In the genomic region with DNA sequence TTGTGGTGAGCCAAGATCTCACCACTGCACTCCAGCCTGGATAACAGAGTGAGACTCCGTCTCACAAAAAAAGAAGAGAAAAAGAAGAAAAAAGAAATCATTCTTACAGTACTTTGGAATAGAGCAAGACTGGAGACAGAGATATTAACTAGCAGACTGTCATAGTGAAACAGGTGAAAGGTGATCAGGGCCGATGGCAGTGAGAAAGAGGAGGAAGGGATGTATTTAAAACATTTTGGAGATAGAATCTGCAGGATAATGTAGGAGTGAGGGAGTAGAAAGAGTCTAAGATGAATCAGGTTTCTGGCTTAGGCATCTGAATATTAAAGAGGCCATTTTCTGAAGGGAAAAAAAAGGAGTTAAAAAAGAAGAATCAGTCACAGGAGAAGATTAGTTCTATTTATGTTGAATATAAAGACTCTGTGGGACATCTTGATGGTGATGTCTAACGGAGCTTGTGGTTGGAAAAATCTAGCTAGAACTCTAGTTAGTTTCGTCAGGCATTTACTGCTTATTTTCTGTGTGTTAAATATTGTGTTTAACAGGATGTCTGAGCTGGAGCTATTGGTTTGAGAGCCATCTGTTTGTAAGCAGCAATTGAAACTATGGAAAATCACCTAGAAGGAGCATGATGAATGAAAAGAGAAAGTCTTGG, we compare ENCODE assay signal across 20 cellular contexts.
"Had no signal": no experiment of that assay in that cellular context is flagged by ENCODE, and none has a peak within 500 bp of the region (broad histone marks: within the 10 kb centered on the region; RNA-seq: fewer than 3 reads in every experiment).

No MANE protein-coding gene starts in this region.

- H3K27ac ChIP-seq: breast epithelium, esophagus squamous epithelium, hepatocyte, left ventricle myocardium inferior, right atrium auricular region, SJSA1, skin epidermis, upper lobe of right lung had no signal

- DNase-seq: activated CD4-positive, alpha-beta memory T cell treated with anti-CD3 and anti-CD28 coated beads, Interleukin-2, amount 10 ng/mL, durations not matched to agents 7 days and 5 days; activated CD8-positive, alpha-beta memory T cell treated with anti-CD3 and anti-CD28 coated beads, Interleukin-2, amount 50 U/mL, for 4 hours; activated effector memory CD4-positive, alpha-beta T cell treated with Interleukin-2 at 50 U/mL for 16 hours; aorta; cerebellar nuclear complex; effector CD8-positive, alpha-beta T cell; esophagus squamous epithelium; left ventricle myocardium inferior; mesenchymal stem cell; naive thymus-derived CD8-positive, alpha-beta T cell; occipital lobe; stimulated activated CD4-positive, alpha-beta T cell treated with anti-CD3 and anti-CD28 coated beads, Interleukin-4, amount 100 ng/mL, for 4 hours; stimulated activated CD8-positive, alpha-beta memory T cell treated with anti-CD3 and anti-CD28 coated beads, Interleukin-4, amount 100 ng/mL, for 48 hours; stimulated activated naive CD4-positive, alpha-beta T cell treated with Interleukin-2 at 50 U/mL for 16 hours; upper lobe of right lung had no signal

- H3K9me3 Mint-ChIP-seq: activated CD4-positive, alpha-beta memory T cell treated with anti-CD3 and anti-CD28 coated beads, Interleukin-2, amount 10 ng/mL, durations not matched to agents 7 days and 5 days; naive thymus-derived CD8-positive, alpha-beta T cell had no signal

- H3K27me3 ChIP-seq: breast epithelium, esophagus squamous epithelium, hepatocyte, right atrium auricular region, SJSA1, upper lobe of right lung had no signal

- H3K9me3 ChIP-seq: breast epithelium, esophagus squamous epithelium, left ventricle myocardium inferior, right atrium auricular region, SJSA1, upper lobe of right lung had no signal

- H3K4me1 ChIP-seq: breast epithelium, right atrium auricular region, SJSA1, upper lobe of right lung had no signal

- H2AFZ ChIP-seq: hepatocyte had no signal

- H3K27ac Mint-ChIP-seq: activated CD4-positive, alpha-beta memory T cell treated with anti-CD3 and anti-CD28 coated beads, Interleukin-2, amount 10 ng/mL, durations not matched to agents 7 days and 5 days had no signal

- H3K4me2 ChIP-seq: hepatocyte had no signal

- ATAC-seq: naive thymus-derived CD8-positive, alpha-beta T cell; upper lobe of right lung had no signal

- H3K4me3 Mint-ChIP-seq: activated CD4-positive, alpha-beta memory T cell treated with anti-CD3 and anti-CD28 coated beads, Interleukin-2, amount 10 ng/mL, durations not matched to agents 7 days and 5 days; naive thymus-derived CD8-positive, alpha-beta T cell had no signal
